Comparison of ENCODE assay signal across 25 cellular contexts in genomic region chr20:10339609-10340008, GRCh38.
DNase-seq lines count a peak whose midpoint lies in the region; ATAC-seq, FAIRE-seq and TF ChIP-seq lines count a peak whose summit lies in the region.
"Had no signal": no experiment of that assay in that cellular context is flagged by ENCODE, and none has a peak within 500 bp of the region (broad histone marks: within the 10 kb centered on the region; RNA-seq: fewer than 3 reads in every experiment).

No MANE protein-coding gene starts in this region.

- CTCF ChIA-PET in HepG2 (lab: Yijun Ruan, JAX; ENCODE audit: low intra/inter-chr PET ratio, low total read pairs): no interaction called here
- CTCF ChIA-PET in GM12878 (lab: Yijun Ruan, JAX): interaction anchor here (1.4 kb wide), 1 partner anchor 12 kb away, joined by 3 read pairs; no protein-coding TSS in a partner anchor

- intact Hi-C loops in HepG2 (cut with micrococcal nuclease; ENCODE audit: unreplicated experiment): no loop called here
- intact Hi-C loops in right lobe of liver (cut with DNase I): no loop called here
- intact Hi-C loops in GM12878 (cut with micrococcal nuclease; ENCODE audit: unreplicated experiment): no loop called here

- SMC1A ChIA-PET in GM12878 (lab: Charles Lee; ENCODE audit: uncharacterized antibody, unreplicated experiment): interaction anchor here (1.3 to 1.7 kb wide), 2 partner anchors 11 to 41 kb away, joined by 4 to 5 read pairs; no protein-coding TSS in a partner anchor

- no TSS peak for BruUV-seq in HepG2 (replicated peaks; lab: Mats Ljungman, UMichigan)
- no TSS peak for BruUV-seq in GM12878 (replicated peaks; lab: Mats Ljungman, UMichigan)

- H3K36me3 ChIP-seq in HepG2 (replicated peaks in 1 of 2; ENCODE audit: control insufficient read depth in 1 of 2, insufficient read depth in 2 of 2, low read length in 2 of 2) (no peaks in the 10 kb centered on the region), right lobe of liver (no peaks in the 10 kb centered on the region), GM12878 (ENCODE audit: control insufficient read depth in 2 of 2, insufficient read depth in 2 of 2, low read length in 1 of 2) (no peaks in the 10 kb centered on the region)
- H3K36me3 ChIP-seq: BLaER1 treated with 17β-estradiol and CSF1 and Interleukin-3, amounts not matched to agents 10 nM and 100 nM had no signal

- no peaks in the 10 kb centered on the region for H3K79me2 ChIP-seq in HepG2 (ENCODE audit: insufficient read depth, low read length)
- no peaks in the 10 kb centered on the region for H3K79me2 ChIP-seq in GM12878 (ENCODE audit: control insufficient read depth, insufficient read depth, low read length)

- H3K4me3 ChIP-seq in HepG2 (replicated peaks in 1 of 3; ENCODE audit: insufficient read depth in 1 of 3, low read depth in 2 of 3, low read length in 3 of 3) (no peak overlapping the region), right lobe of liver (no peak overlapping the region), GM12878 (no peak overlapping the region), fibroblast of villous mesenchyme (ENCODE audit: low read depth, low read length) (no peak overlapping the region)
- H3K4me3 ChIP-seq: A549; BLaER1 treated with 17β-estradiol and CSF1 and Interleukin-3, amounts not matched to agents 10 nM and 100 nM had no signal

- H3K4me2 ChIP-seq in HepG2 (ENCODE audit: low read depth, low read length) (no peak overlapping the region), GM12878 (ENCODE audit: control insufficient read depth, insufficient read depth) (no peak overlapping the region)
- H3K4me2 ChIP-seq: A549; BLaER1 treated with 17β-estradiol and CSF1 and Interleukin-3, amounts not matched to agents 10 nM and 100 nM had no signal

- ATAC-seq in HepG2 (no peak), right lobe of liver (no peak), GM12878 (no peak), HG03175 (IDR thresholded peaks at IDR 0.05; ENCODE audit: unreplicated experiment) (no peak)
- ATAC-seq: A549 had no signal

- in situ Hi-C loops in HepG2 (cut with HindIII; ENCODE audit: extremely low pct_ligation_motif_present, low pct_unique_long_range_greater_than_20kb) (no loop called here), GM12878 (cut with MboI) (no loop called here)

- H2AFZ ChIP-seq in HepG2 (ENCODE audit: low read length) (no peak overlapping the region), GM12878 (ENCODE audit: control insufficient read depth, low read depth, low read length) (no peak overlapping the region)

- POLR2A ChIA-PET in HepG2 (lab: Yijun Ruan, JAX) (no interaction called here), GM12878 (lab: Charles Lee) (no interaction called here)

- TF ChIP-seq CTCF in HepG2 (CRISPR knock-in tag; IDR thresholded peaks at IDR 0.05) (no peak), right lobe of liver (IDR thresholded peaks at IDR 0.05) (no peak), GM12878 (IDR thresholded peaks at IDR 0.05 in 2 of 3, conservative IDR thresholded peaks at IDR 0.05 in 1 of 3; ENCODE audit: control insufficient read depth in 2 of 3, extremely low read depth in 1 of 3, insufficient read depth in 1 of 3, low read depth in 3 of 3, low read length in 3 of 3) (no peak), fibroblast of villous mesenchyme (IDR thresholded peaks at IDR 0.05; ENCODE audit: insufficient read depth, low read depth, low read length) (no peak)

- H3K9me3 ChIP-seq in HepG2 (ENCODE audit: low read length): no peaks in the 10 kb centered on the region
- H3K9me3 ChIP-seq in right lobe of liver: no peaks in the 10 kb centered on the region
- no peaks in the 10 kb centered on the region; the same call in 2 of the 3 replicates for H3K9me3 ChIP-seq in GM12878 (replicated peaks; ENCODE audit: control insufficient read depth, insufficient read depth, low read length)
- H3K9me3 ChIP-seq: A549 had no signal

- TF ChIP-seq POLR2A in HepG2 (IDR thresholded peaks at IDR 0.05; ENCODE audit: insufficient read depth in 1 of 2, low read depth in 2 of 2, low read length in 2 of 2) (no peak), right lobe of liver (IDR thresholded peaks at IDR 0.05) (no peak), GM12878 (IDR thresholded peaks at IDR 0.05; ENCODE audit: low read depth, low read length) (no peak)

- H3K27me3 ChIP-seq in HepG2 (ENCODE audit: control insufficient read depth in 1 of 2, insufficient read depth in 2 of 2, low read length in 2 of 2) (no peaks in the 10 kb centered on the region), right lobe of liver (no peaks in the 10 kb centered on the region), GM12878 (replicated peaks in 1 of 2; ENCODE audit: control insufficient read depth in 2 of 2, insufficient read depth in 2 of 2, low read length in 1 of 2) (peaks cover 0 to 2% of the 10 kb centered on the region in 2 experiments; a peak in 1 of 4 replicates)
- H3K27me3 ChIP-seq: BLaER1 treated with 17β-estradiol and CSF1 and Interleukin-3, amounts not matched to agents 10 nM and 100 nM had no signal

- H3K4me1 ChIP-seq in HepG2 (ENCODE audit: insufficient read depth, low read length) (no peaks in the 10 kb centered on the region), right lobe of liver (no peaks in the 10 kb centered on the region), GM12878 (ENCODE audit: control insufficient read depth, insufficient read depth, low read length) (no peaks in the 10 kb centered on the region)
- H3K4me1 ChIP-seq: BLaER1 treated with 17β-estradiol and CSF1 and Interleukin-3, amounts not matched to agents 10 nM and 100 nM had no signal

- H3K27ac ChIP-seq in HepG2 (ENCODE audit: extremely low read length, insufficient read depth, low read length) (no peak overlapping the region), right lobe of liver (no peak overlapping the region), GM12878 (ENCODE audit: control insufficient read depth, insufficient read depth) (no peak overlapping the region)
- H3K27ac ChIP-seq: 22Rv1; BLaER1 treated with 17β-estradiol and CSF1 and Interleukin-3, amounts not matched to agents 10 nM and 100 nM had no signal

- no peak overlapping the region for H3K9ac ChIP-seq in HepG2 (ENCODE audit: insufficient read depth, low read depth, low read length)
- H3K9ac ChIP-seq in GM12878 (ENCODE audit: control insufficient read depth, insufficient read depth, low read length): no peak overlapping the region
- H3K9ac ChIP-seq: BLaER1 treated with 17β-estradiol and CSF1 and Interleukin-3, amounts not matched to agents 10 nM and 100 nM had no signal

- TF ChIP-seq EP300 in HepG2 (IDR thresholded peaks at IDR 0.05; ENCODE audit: low read depth in 2 of 2, low read length in 2 of 2) (no peak), HepG2 (CRISPR knock-in tag; IDR thresholded peaks at IDR 0.05; ENCODE audit: borderline replicate concordance) (no peak), GM12878 (IDR thresholded peaks at IDR 0.05; ENCODE audit: borderline replicate concordance in 1 of 2, control insufficient read depth in 1 of 2, low read depth in 2 of 2, low read length in 2 of 2) (no peak)

- no peak for TF ChIP-seq RAD21 in HepG2 (CRISPR knock-in tag; IDR thresholded peaks at IDR 0.05)
- no peak for TF ChIP-seq RAD21 in GM12878 (IDR thresholded peaks at IDR 0.05; ENCODE audit: insufficient read depth, low read depth, low read length)

- no peaks in the 10 kb centered on the region for H4K20me1 ChIP-seq in HepG2 (ENCODE audit: insufficient read depth, low read length)
- no peaks in the 10 kb centered on the region for H4K20me1 ChIP-seq in GM12878 (ENCODE audit: control insufficient read depth, insufficient read depth)
- H4K20me1 ChIP-seq: BLaER1 treated with 17β-estradiol and CSF1 and Interleukin-3, amounts not matched to agents 10 nM and 100 nM had no signal

- no peak for FAIRE-seq in HepG2 (lab: Jason Lieb, UNC)
- no peak for FAIRE-seq in GM12878 (lab: Jason Lieb, UNC)
- FAIRE-seq: GM12891, GM19239 had no signal

- no peak for DNase-seq in HepG2 (ENCODE audit: low spot score)
- DNase-seq in right lobe of liver: no peak
- DNase-seq in M059J (ENCODE audit: low read depth): peak; percentile 25
- no peak for DNase-seq in GM12878 (ENCODE audit: low read depth, low spot score)
- DNase-seq in fibroblast of villous mesenchyme (ENCODE audit: low read depth): peak; percentile 20
- DNase-seq in activated CD4-positive, CD25-positive, alpha-beta regulatory T cell treated with anti-CD3 and anti-CD28 coated beads, Interleukin-2, amount 50 U/mL, for 72 hours: no peak
- DNase-seq in activated naive CD4-positive, alpha-beta T cell treated with anti-CD3 and anti-CD28 coated beads, Interleukin-2, amount 50 U/mL, for 16 hours: no peak
- DNase-seq: AML-193; CD4-positive, alpha-beta memory T cell; CD4-positive, CD25-positive, alpha-beta regulatory T cell; CD8-positive, alpha-beta memory T cell; COR-L47; DMS 273 treated with DMSO at 0.1 percent for 48 hours; DMS153; DMS53; DMS79; DND-41; EL; GDM1 had no signal

- 95% methylated on average over 1 of the region's 1 CpG for WGBS in HepG2 (ENCODE audit: low lambda C conversion rate)
- WGBS in right lobe of liver (ENCODE audit: insufficient coverage, low coverage, low lambda C conversion rate, missing lambda C conversion rate): 93% methylated on average over 1 of the region's 1 CpG
- 68% methylated on average over 1 of the region's 1 CpG for WGBS in GM12878 (ENCODE audit: insufficient coverage, insufficient replicate concordance, low lambda C conversion rate, missing lambda C conversion rate)

- RAD21 ChIA-PET in GM12878 (lab: Charles Lee; ENCODE audit: unreplicated experiment): interaction anchor here (1.3 kb wide), 1 partner anchor 73 kb away, joined by 3 read pairs; no protein-coding TSS in a partner anchor

TF ChIP-seq in HepG2, 621 proteins besides CTCF, POLR2A, EP300 and RAD21 (continues in another document):
- TF ChIP-seq DMAP1 (CRISPR knock-in tag; IDR thresholded peaks at IDR 0.05): no peak
- no peak for TF ChIP-seq NR1H2 (CRISPR knock-in tag; IDR thresholded peaks at IDR 0.05; ENCODE audit: borderline replicate concordance, low read depth)

TF ChIP-seq in GM12878, 131 proteins besides CTCF, POLR2A, EP300 and RAD21 (continues in another document):
- no peak for TF ChIP-seq MEF2B (IDR thresholded peaks at IDR 0.05; ENCODE audit: partially characterized antibody, poor library complexity, severe bottlenecking)
- TF ChIP-seq BHLHE40 (IDR thresholded peaks at IDR 0.05; ENCODE audit: borderline replicate concordance in 1 of 2, low read depth in 2 of 2, low read length in 1 of 2): no peak
- no peak for TF ChIP-seq BCL11A (IDR thresholded peaks at IDR 0.05; ENCODE audit: low read depth, low read length)
- TF ChIP-seq BACH1 (IDR thresholded peaks at IDR 0.05; ENCODE audit: borderline replicate concordance): no peak

Comparison
In these comparisons a context has a peak if more than half of its experiments do, and no peak if none do; other contexts are left out.
1. DNase-seq: peak in M059J (single experiment) and fibroblast of villous mesenchyme (single experiment); none in HepG2 (single experiment), right lobe of liver (0 of 3), GM12878 (single experiment), activated CD4-positive, CD25-positive, alpha-beta regulatory T cell treated with anti-CD3 and anti-CD28 coated beads, Interleukin-2, amount 50 U/mL, for 72 hours (single experiment) and activated naive CD4-positive, alpha-beta T cell treated with anti-CD3 and anti-CD28 coated beads, Interleukin-2, amount 50 U/mL, for 16 hours (single experiment).
2. Of the 75 proteins assayed by ChIP-seq in both HepG2 and GM12878: peak only in HepG2: none; only in GM12878: none; in both: ZBTB40; in neither: 74.